18 cellular contexts compared by ENCODE assay signal in genomic region chr15:31101262-31102048, GRCh38.
DNase-seq lines count a peak whose midpoint lies in the region; ATAC-seq lines count a peak whose summit lies in the region.
"Had no signal": no experiment of that assay in that cellular context is flagged by ENCODE, and none has a peak within 500 bp of the region (broad histone marks: within the 10 kb centered on the region; RNA-seq: fewer than 3 reads in every experiment).

TSS of gene TRPM1 (minus strand) at chr15:31101725. CDS start at chr15:31081355, 20,370 bp downstream.

- H3K27ac ChIP-seq in caudate nucleus (ENCODE audit: low read depth, low read length), result peak within 1 kb of the TSS; percentile 73

- H3K27ac Mint-ChIP-seq in stimulated activated naive CD8-positive, alpha-beta T cell treated with anti-CD3 and anti-CD28 coated beads, Interleukin-15, amount 100 ng/mL, for 72 hours, result no peak within 1 kb of the TSS
- H3K27ac Mint-ChIP-seq in memory B cell, result no peak within 1 kb of the TSS
- H3K27ac Mint-ChIP-seq: effector memory CD8-positive, alpha-beta T cell had no signal

- H3K4me3 Mint-ChIP-seq in stimulated activated naive CD8-positive, alpha-beta T cell treated with anti-CD3 and anti-CD28 coated beads, Interleukin-15, amount 100 ng/mL, for 72 hours, result no peak within 1 kb of the TSS
- H3K4me3 Mint-ChIP-seq in memory B cell, result peak within 1 kb of the TSS; percentile 11
- H3K4me3 Mint-ChIP-seq: CD4-positive, CD25-positive, alpha-beta regulatory T cell; effector memory CD8-positive, alpha-beta T cell had no signal

- H3K9me3 Mint-ChIP-seq in stimulated activated naive CD8-positive, alpha-beta T cell treated with anti-CD3 and anti-CD28 coated beads, Interleukin-15, amount 100 ng/mL, for 72 hours, result no peaks in the 10 kb centered on the region
- H3K9me3 Mint-ChIP-seq in memory B cell, result no peaks in the 10 kb centered on the region
- H3K9me3 Mint-ChIP-seq: CD4-positive, CD25-positive, alpha-beta regulatory T cell; effector memory CD8-positive, alpha-beta T cell had no signal

- H3K4me1 Mint-ChIP-seq in stimulated activated naive CD8-positive, alpha-beta T cell treated with anti-CD3 and anti-CD28 coated beads, Interleukin-15, amount 100 ng/mL, for 72 hours, result no peaks in the 10 kb centered on the region
- H3K4me1 Mint-ChIP-seq in memory B cell, result peaks cover 27% of the 10 kb centered on the region
- H3K4me1 Mint-ChIP-seq: CD4-positive, CD25-positive, alpha-beta regulatory T cell had no signal

- DNase-seq in stimulated activated naive CD8-positive, alpha-beta T cell treated with anti-CD3 and anti-CD28 coated beads, Interleukin-15, Interleukin-2, amounts not matched to agents 100 U/mL and 50 U/mL, for 24 hours, result no peak
- no peak for DNase-seq in stimulated activated naive CD8-positive, alpha-beta T cell treated with anti-CD3 and anti-CD28 coated beads, Interleukin-15, amount 100 ng/mL, for 72 hours
- DNase-seq in caudate nucleus (lab: John Stamatoyannopoulos, UW) (peak in 6 of 61 donors; percentile 8 to 31 (median 17)), memory B cell (ENCODE audit: low spot score in 2 of 2) (no peak), putamen (ENCODE audit: low spot score) (no peak)
- DNase-seq: ACHN; activated CD4-positive, alpha-beta T cell treated with anti-CD3 and anti-CD28 coated beads for 48 hours; amniotic stem cell; CD4-positive, CD25-positive, alpha-beta regulatory T cell; DND-41; effector memory CD8-positive, alpha-beta T cell; KBM-7; NCI-H526; OCI-M1; stimulated activated CD4-positive, alpha-beta T cell treated with anti-CD3 and anti-CD28 coated beads, Interleukin-2, amount 100 ng/mL, for 24 hours had no signal

- ATAC-seq in stimulated activated naive CD8-positive, alpha-beta T cell treated with anti-CD3 and anti-CD28 coated beads, Interleukin-15, Interleukin-2, amounts not matched to agents 100 U/mL and 50 U/mL, for 24 hours, result peak; percentile 28
- no peak for ATAC-seq in stimulated activated naive CD8-positive, alpha-beta T cell treated with anti-CD3 and anti-CD28 coated beads, Interleukin-15, amount 100 ng/mL, for 72 hours
- ATAC-seq in memory B cell (ENCODE audit: low read depth) (no peak), HG02642 (IDR thresholded peaks at IDR 0.05; ENCODE audit: poor library complexity, unreplicated experiment) (no peak), HG02623 (IDR thresholded peaks at IDR 0.05; ENCODE audit: unreplicated experiment) (no peak), HG02610 (IDR thresholded peaks at IDR 0.05; ENCODE audit: unreplicated experiment) (no peak)
- ATAC-seq: effector memory CD8-positive, alpha-beta T cell had no signal

- no peaks in the 10 kb centered on the region for H3K36me3 Mint-ChIP-seq in memory B cell
- H3K36me3 Mint-ChIP-seq: CD4-positive, CD25-positive, alpha-beta regulatory T cell had no signal

- no peaks in the 10 kb centered on the region for H3K27me3 Mint-ChIP-seq in stimulated activated naive CD8-positive, alpha-beta T cell treated with anti-CD3 and anti-CD28 coated beads, Interleukin-15, amount 100 ng/mL, for 72 hours
- no peaks in the 10 kb centered on the region for H3K27me3 Mint-ChIP-seq in memory B cell
